12 cellular contexts compared by ENCODE assay signal in genomic region chr5:180080670-180081280, GRCh38. TPM values are rescaled to one million over a fixed set of nuclear protein-coding genes. Genes with fewer than 3 reads are reported as not detected.
DNase-seq lines count a peak whose midpoint lies in the region; ATAC-seq and TF ChIP-seq lines count a peak whose summit lies in the region.
"Had no signal": no experiment of that assay in that cellular context is flagged by ENCODE, and none has a peak within 500 bp of the region (broad histone marks: within the 10 kb centered on the region; RNA-seq: fewer than 3 reads in every experiment).

No MANE protein-coding gene starts in this region.

- H3K27me3 Mint-ChIP-seq in activated CD8-positive, alpha-beta T cell treated with anti-CD3 and anti-CD28 coated beads for 36 hours = peaks cover 30% of the 10 kb centered on the region
- peaks cover 45% of the 10 kb centered on the region for H3K27me3 Mint-ChIP-seq in central memory CD8-positive, alpha-beta T cell

- H3K27ac ChIP-seq in HEK293 (ENCODE audit: extremely low read depth, low read depth, low read length) = no peak overlapping the region
- no peak overlapping the region for H3K27ac ChIP-seq in left lung
- no peak overlapping the region for H3K27ac ChIP-seq in OCI-LY7 (ENCODE audit: low read depth, low read length, poor library complexity, severe bottlenecking)
- H3K27ac ChIP-seq: stomach had no signal

- H3K4me3 ChIP-seq in HEK293 (ENCODE audit: low read depth, low read length) (no peak overlapping the region), left lung (no peak overlapping the region), OCI-LY7 (ENCODE audit: low read depth, low read length, poor library complexity, severe bottlenecking) (no peak overlapping the region)
- H3K4me3 ChIP-seq: lung, stomach had no signal

- no peaks in the 10 kb centered on the region for H3K9me2 ChIP-seq in OCI-LY7 (ENCODE audit: insufficient read depth, low read length)

- CTCF ChIA-PET in HEK293 (lab: Yijun Ruan, JAX) (interaction anchor here (1.4 to 1.9 kb wide), 2 partner anchors 10 to 16 kb away, joined by 3 to 9 read pairs; no protein-coding TSS in a partner anchor), OCI-LY7 (lab: Charles Lee; ENCODE audit: unreplicated experiment) (no interaction called here)
- CTCF ChIA-PET in activated CD8-positive, alpha-beta T cell treated with anti-CD3 and anti-CD28 coated beads for 36 hours (lab: Charles Lee) = interaction anchor here (1.0 kb wide), 1 partner anchor 10 kb away, joined by 3 read pairs; no protein-coding TSS in a partner anchor

- no peaks in the 10 kb centered on the region for H4K20me1 ChIP-seq in OCI-LY7 (ENCODE audit: insufficient read depth, low read length)

- no peaks in the 10 kb centered on the region for H3K36me3 Mint-ChIP-seq in activated CD8-positive, alpha-beta T cell treated with anti-CD3 and anti-CD28 coated beads for 36 hours (ENCODE audit: low read depth)
- no peaks in the 10 kb centered on the region for H3K36me3 Mint-ChIP-seq in central memory CD8-positive, alpha-beta T cell (ENCODE audit: insufficient read depth)

- H3K4me2 ChIP-seq in OCI-LY7 (ENCODE audit: low read length) = no peak overlapping the region

- peak; percentile 67 for ATAC-seq in activated CD8-positive, alpha-beta T cell treated with anti-CD3 and anti-CD28 coated beads for 36 hours
- ATAC-seq in central memory CD8-positive, alpha-beta T cell (replicated peaks; ENCODE audit: extremely low read depth, poor library complexity, severe bottlenecking) = no peak
- ATAC-seq in left lung (no peak), HG03460 (IDR thresholded peaks at IDR 0.05; ENCODE audit: unreplicated experiment) (no peak)

- TF ChIP-seq CTCF in HEK293 (tag by site-specific recombination; IDR thresholded peaks at IDR 0.05) (no peak), left lung (IDR thresholded peaks at IDR 0.05) (no peak), OCI-LY7 (conservative IDR thresholded peaks at IDR 0.05; ENCODE audit: low read length) (no peak)
- no peak for TF ChIP-seq CTCF in activated CD8-positive, alpha-beta T cell treated with anti-CD3 and anti-CD28 coated beads for 36 hours (IDR thresholded peaks at IDR 0.05)

- intact Hi-C loops in activated CD8-positive, alpha-beta T cell treated with anti-CD3 and anti-CD28 coated beads for 36 hours (cut with micrococcal nuclease) = no loop called here
- intact Hi-C loops in left lung (cut with DNase I) = no loop called here
- intact Hi-C loops in OCI-LY7 (cut with micrococcal nuclease; ENCODE audit: unreplicated experiment) = no loop called here

- H3K4me1 ChIP-seq in HEK293 (ENCODE audit: control insufficient read depth, insufficient read depth, low read length) (no peaks in the 10 kb centered on the region), left lung (peaks cover 0 to 7% of the 10 kb centered on the region in 2 donors), OCI-LY7 (ENCODE audit: insufficient read depth, low read length, poor library complexity, severe bottlenecking) (peaks cover 1% of the 10 kb centered on the region)

- H3K4me3 Mint-ChIP-seq in activated CD8-positive, alpha-beta T cell treated with anti-CD3 and anti-CD28 coated beads for 36 hours = peak overlapping the region; percentile 62
- peak overlapping the region; percentile 13 for H3K4me3 Mint-ChIP-seq in central memory CD8-positive, alpha-beta T cell

- POLR2A ChIA-PET in HEK293 (lab: Yijun Ruan, JAX) (no interaction called here), OCI-LY7 (lab: Charles Lee) (no interaction called here)
- POLR2A ChIA-PET in activated CD8-positive, alpha-beta T cell treated with anti-CD3 and anti-CD28 coated beads for 36 hours (lab: Charles Lee) = no interaction called here

- H3K27me3 ChIP-seq in left lung = peaks cover 0 to 19% of the 10 kb centered on the region in 2 donors

- no peak overlapping the region for H2AFZ ChIP-seq in OCI-LY7 (ENCODE audit: low read length)

- BruUV-seq in OCI-LY7 (replicated peaks; lab: Mats Ljungman, UMichigan) = no TSS peak

- H3K9me3 Mint-ChIP-seq in activated CD8-positive, alpha-beta T cell treated with anti-CD3 and anti-CD28 coated beads for 36 hours = no peaks in the 10 kb centered on the region
- H3K9me3 Mint-ChIP-seq in central memory CD8-positive, alpha-beta T cell = no peaks in the 10 kb centered on the region

- no peak overlapping the region for H3K27ac Mint-ChIP-seq in activated CD8-positive, alpha-beta T cell treated with anti-CD3 and anti-CD28 coated beads for 36 hours
- H3K27ac Mint-ChIP-seq in central memory CD8-positive, alpha-beta T cell (ENCODE audit: low read depth) = no peak overlapping the region

- peak; percentile 80 for DNase-seq in activated CD8-positive, alpha-beta T cell treated with anti-CD3 and anti-CD28 coated beads for 36 hours
- no peak for DNase-seq in central memory CD8-positive, alpha-beta T cell (ENCODE audit: low spot score in 2 of 2)
- peak; percentile 46 to 49 for DNase-seq in stimulated activated CD4-positive, alpha-beta T cell treated with anti-CD3 and anti-CD28 coated beads, Interleukin-4, amount 100 ng/mL, for 4 hours
- no peak for DNase-seq in C1 segment of cervical spinal cord (lab: John Stamatoyannopoulos, UW)
- no peak for DNase-seq in left lung
- DNase-seq in OCI-LY7 (ENCODE audit: low spot score) = no peak
- DNase-seq: NCI-H1436, NCI-H526 treated with DMSO at 0.1 percent for 48 hours, stomach had no signal

- no peaks in the 10 kb centered on the region for H3K79me2 ChIP-seq in OCI-LY7 (ENCODE audit: insufficient read depth, low read depth, low read length)

- H3K4me1 Mint-ChIP-seq in activated CD8-positive, alpha-beta T cell treated with anti-CD3 and anti-CD28 coated beads for 36 hours (ENCODE audit: low read depth) = peaks cover 13% of the 10 kb centered on the region
- peaks cover 3% of the 10 kb centered on the region for H3K4me1 Mint-ChIP-seq in central memory CD8-positive, alpha-beta T cell

- H3K36me3 ChIP-seq in HEK293 (ENCODE audit: control insufficient read depth in 2 of 2, insufficient read depth in 1 of 2, low read length in 2 of 2) (no peaks in the 10 kb centered on the region), left lung (no peaks in the 10 kb centered on the region), OCI-LY7 (ENCODE audit: insufficient read depth, low read length) (no peaks in the 10 kb centered on the region)
- H3K36me3 ChIP-seq: stomach had no signal

- H3K9me3 ChIP-seq in HEK293 (ENCODE audit: control insufficient read depth, insufficient read depth, low read depth, low read length) (no peaks in the 10 kb centered on the region), left lung (no peaks in the 10 kb centered on the region), OCI-LY7 (ENCODE audit: low read length) (no peaks in the 10 kb centered on the region)
- H3K9me3 ChIP-seq: stomach had no signal

TF ChIP-seq in HEK293, 187 proteins besides CTCF, POLR2A, EP300 and RAD21:
- TF ChIP-seq HOXC10 (CRISPR knock-in tag; IDR thresholded peaks at IDR 0.05) (no peak), SP2 (tag by site-specific recombination; IDR thresholded peaks at IDR 0.05) (peak; percentile 19; the same call in 1 of the 2 replicates)

RNA-seq across cellular contexts. Expression of gene RNF130, which starts 9.2 kb away (rescaled TPM):
- 10 to 100 TPM; 10.1 to 10.6 TPM for total RNA-seq in activated CD8-positive, alpha-beta T cell treated with anti-CD3 and anti-CD28 coated beads for 36 hours
- total RNA-seq in left lung (100 to 1,000 TPM in 1 of 2 donors, 10 to 100 TPM in 1; 84.0 to 125 TPM), OCI-LY7 (2022) (not detected in 2 replicates)
- 0.08 and 0.16 TPM in 2 replicates for total RNA-seq in OCI-LY7 (2014; rRNA removed; shearing (Covaris generic))

Comparison
In these comparisons a context has a peak if more than half of its experiments do, and no peak if none do; other contexts are left out.
1. DNase-seq: peak in activated CD8-positive, alpha-beta T cell treated with anti-CD3 and anti-CD28 coated beads for 36 hours (single experiment) and stimulated activated CD4-positive, alpha-beta T cell treated with anti-CD3 and anti-CD28 coated beads, Interleukin-4, amount 100 ng/mL, for 4 hours (2 of 2); none in central memory CD8-positive, alpha-beta T cell (0 of 2), C1 segment of cervical spinal cord (0 of 14), left lung (0 of 2) and OCI-LY7 (single experiment).
2. RNA of gene RNF130, which starts 9.2 kb away (total RNA-seq): 84.0 to 125 TPM in left lung and 10.1 to 10.6 TPM in activated CD8-positive, alpha-beta T cell treated with anti-CD3 and anti-CD28 coated beads for 36 hours; 0.08 to 0.16 TPM in OCI-LY7; every median in the first group is over 4 times any median in the second.